In genomic region chr17:81636505-81637288, GRCh38 we compare ENCODE assay signal across 1 cellular context.
TF ChIP-seq lines count a peak whose summit lies in the region.

NPLOC4 (minus strand) TSS chr17:81637112; CDS start chr17:81636930, 182 bp downstream.
TSPAN10 (plus strand) TSS chr17:81637196; CDS start chr17:81642413, 5,217 bp downstream.

TF ChIP-seq in HepG2, 621 proteins besides CTCF, POLR2A, EP300 and RAD21 (continued from another document and continues in another):
- TF ChIP-seq KIAA2018 (CRISPR knock-in tag; IDR thresholded peaks at IDR 0.05; ENCODE audit: borderline replicate concordance): no peak
- TF ChIP-seq TBX3 (IDR thresholded peaks at IDR 0.05; ENCODE audit: borderline replicate concordance): no peak
- TF ChIP-seq REST (IDR thresholded peaks at IDR 0.05; ENCODE audit: borderline replicate concordance in 1 of 2, low read depth in 1 of 2, low read length in 2 of 2): no peak
- peak; percentile 85 for TF ChIP-seq POLR2G (IDR thresholded peaks at IDR 0.05; ENCODE audit: low read depth, low read length)
- TF ChIP-seq KLF11 (CRISPR knock-in tag; IDR thresholded peaks at IDR 0.05): peak; percentile 41; the same call in 1 of the 2 replicates
- TF ChIP-seq RFXANK (CRISPR knock-in tag; IDR thresholded peaks at IDR 0.05): peak; percentile 80; the same call in 1 of the 2 replicates
- peak; percentile 97 for TF ChIP-seq ZBTB2 (CRISPR knock-in tag; IDR thresholded peaks at IDR 0.05; ENCODE audit: low read depth)
- peak; percentile 87; the same call in 1 of the 2 replicates for TF ChIP-seq ZFP1 (CRISPR knock-in tag; IDR thresholded peaks at IDR 0.05)
- TF ChIP-seq SKI (IDR thresholded peaks at IDR 0.05; ENCODE audit: partially characterized antibody): peak; percentile 90
- TF ChIP-seq PCBP2 (optimal IDR thresholded peaks at IDR 0.05; ENCODE audit: low read depth, low read length, poor library complexity, severe bottlenecking): no peak
- TF ChIP-seq LRRFIP1 (CRISPR knock-in tag; conservative IDR thresholded peaks at IDR 0.05): no peak
- TF ChIP-seq NONO (IDR thresholded peaks at IDR 0.05): no peak
- TF ChIP-seq NONO (CRISPR knock-in tag; conservative IDR thresholded peaks at IDR 0.05): peak; percentile 98
- no peak; the same call in 1 of the 2 replicates for TF ChIP-seq ZNF33B (CRISPR knock-in tag; IDR thresholded peaks at IDR 0.05)
- TF ChIP-seq MIER3 (CRISPR knock-in tag; IDR thresholded peaks at IDR 0.05; ENCODE audit: borderline replicate concordance): peak; percentile 98
- TF ChIP-seq POGZ (CRISPR knock-in tag; IDR thresholded peaks at IDR 0.05): peak; percentile 87
- peak; percentile 79 for TF ChIP-seq ZNF605 (CRISPR knock-in tag; IDR thresholded peaks at IDR 0.05)
- no peak for TF ChIP-seq HNRNPL (IDR thresholded peaks at IDR 0.05; ENCODE audit: low read depth, low read length)
- TF ChIP-seq REPIN1 (CRISPR knock-in tag; IDR thresholded peaks at IDR 0.05; ENCODE audit: borderline replicate concordance, low read depth): peak; percentile 87
- TF ChIP-seq FLYWCH1 (CRISPR knock-in tag; IDR thresholded peaks at IDR 0.05): no peak; the same call in 1 of the 2 replicates
- peak; percentile 91 for TF ChIP-seq ZBTB26 (CRISPR knock-in tag; IDR thresholded peaks at IDR 0.05; ENCODE audit: borderline replicate concordance)
- TF ChIP-seq NCOA5 (CRISPR knock-in tag; IDR thresholded peaks at IDR 0.05): no peak
- TF ChIP-seq ZNF720 (CRISPR knock-in tag; IDR thresholded peaks at IDR 0.05): peak; percentile 79; the same call in 1 of the 2 replicates
- TF ChIP-seq ZNF543 (CRISPR knock-in tag; IDR thresholded peaks at IDR 0.05): no peak
- peak; percentile 59 for TF ChIP-seq SOX5 (CRISPR knock-in tag; IDR thresholded peaks at IDR 0.05; ENCODE audit: borderline replicate concordance)
- peak; percentile 87 for TF ChIP-seq E2F5 (CRISPR knock-in tag; conservative IDR thresholded peaks at IDR 0.05)
- TF ChIP-seq ZNF788 (CRISPR knock-in tag; IDR thresholded peaks at IDR 0.05; ENCODE audit: borderline replicate concordance): peak; percentile 88; the same call in 1 of the 2 replicates
- no peak for TF ChIP-seq ZBTB39 (CRISPR knock-in tag; IDR thresholded peaks at IDR 0.05)
- peak; percentile 97; the same call in 1 of the 2 replicates for TF ChIP-seq ZNF367 (CRISPR knock-in tag; IDR thresholded peaks at IDR 0.05; ENCODE audit: borderline replicate concordance)
- TF ChIP-seq CENPX (CRISPR knock-in tag; IDR thresholded peaks at IDR 0.05): no peak
- TF ChIP-seq PHF20 (CRISPR knock-in tag; IDR thresholded peaks at IDR 0.05): peak; percentile 93
- TF ChIP-seq RBFOX2 (IDR thresholded peaks at IDR 0.05; ENCODE audit: low read depth, low read length): peak; percentile 94
- TF ChIP-seq MYNN (CRISPR knock-in tag; IDR thresholded peaks at IDR 0.05; ENCODE audit: low read depth): peak; percentile 53; the same call in 1 of the 2 replicates
- TF ChIP-seq BATF2 (CRISPR knock-in tag; IDR thresholded peaks at IDR 0.05): 0 out of 2 replicates have a peak, but pooled peaks have one; percentile 67
- TF ChIP-seq CEBPB (IDR thresholded peaks at IDR 0.05; ENCODE audit: borderline replicate concordance, low read depth, low read length): no peak
- TF ChIP-seq SIX1 (CRISPR knock-in tag; IDR thresholded peaks at IDR 0.05; ENCODE audit: borderline replicate concordance): peak; percentile 74; the same call in 1 of the 2 replicates
- TF ChIP-seq NCOR1 (IDR thresholded peaks at IDR 0.05; ENCODE audit: borderline replicate concordance, low read length): no peak
- TF ChIP-seq SOX13 (IDR thresholded peaks at IDR 0.05): no peak
- peak in 1 of 2 experiments; percentile 70; a peak in 1 of 4 replicates for TF ChIP-seq SOX13 (CRISPR knock-in tag; conservative IDR thresholded peaks at IDR 0.05 in 1 of 2, IDR thresholded peaks at IDR 0.05 in 1 of 2)
- TF ChIP-seq FIP1L1 (IDR thresholded peaks at IDR 0.05; ENCODE audit: borderline replicate concordance, insufficient read depth, low read depth, low read length): no peak
- TF ChIP-seq SATB2 (CRISPR knock-in tag; IDR thresholded peaks at IDR 0.05): 0 out of 2 replicates have a peak, but pooled peaks have one; percentile 38
